Comparison of ENCODE assay signal across 26 cellular contexts in genomic region chr16:30677931-30678585, GRCh38. TPM values are rescaled to one million over a fixed set of nuclear protein-coding genes. Genes with fewer than 3 reads are reported as not detected.
A peak's percentile ranks its signal among the peaks of the same experiment; 100 is the strongest.
DNase-seq lines count a peak whose midpoint lies in the region; TF ChIP-seq lines count a peak whose summit lies in the region.
"Had no signal": no experiment of that assay in that cellular context is flagged by ENCODE, and none has a peak within 500 bp of the region (broad histone marks: within the 10 kb centered on the region; RNA-seq: fewer than 3 reads in every experiment).

No MANE protein-coding gene starts in this region.

- H3K23me2 ChIP-seq in H9 (ENCODE audit: insufficient read length, low read depth, low read length, poor library complexity, severe bottlenecking), result no peaks in the 10 kb centered on the region

- H3K9me3 Mint-ChIP-seq in H9 (peaks cover 5 to 29% of the 10 kb centered on the region in 2 experiments; a peak in 3 of 5 replicates), neural progenitor cell (no peaks in the 10 kb centered on the region)
- H3K9me3 Mint-ChIP-seq: activated naive CD8-positive, alpha-beta T cell treated with anti-CD3 and anti-CD28 coated beads, Interleukin-2, amount 50 U/mL, for 24 hours; naive thymus-derived CD8-positive, alpha-beta T cell; stimulated activated naive CD8-positive, alpha-beta T cell treated with anti-CD3 and anti-CD28 coated beads, Interleukin-15, Interleukin-2, amounts not matched to agents 100 ng/mL and 50 ng/mL, for 24 hours had no signal

- TF ChIP-seq CTCF in H9 (conservative IDR thresholded peaks at IDR 0.05) (no peak), dorsolateral prefrontal cortex (IDR thresholded peaks at IDR 0.05 in 54 of 56, conservative IDR thresholded peaks at IDR 0.05 in 2 of 56; ENCODE audit: low read depth in 1 of 56, partially characterized antibody in 56 of 56) (no peak), neural progenitor cell (IDR thresholded peaks at IDR 0.05) (no peak)

- H3K27me3 ChIP-seq in H9 (ENCODE audit: insufficient read depth, low read length), result peaks cover 73% of the 10 kb centered on the region
- no peaks in the 10 kb centered on the region for H3K27me3 ChIP-seq in dorsolateral prefrontal cortex
- H3K27me3 ChIP-seq in neural progenitor cell, result peaks cover 100% of the 10 kb centered on the region
- H3K27me3 ChIP-seq: body of pancreas, heart left ventricle, Peyer's patch, thyroid gland had no signal

- H3K4ac ChIP-seq in H9 (ENCODE audit: low read depth, low read length), result no peak overlapping the region

- H4K20me1 ChIP-seq in H9 (ENCODE audit: control insufficient read depth, insufficient read depth, insufficient read length) (peaks cover 2% of the 10 kb centered on the region), neural progenitor cell (ENCODE audit: low read depth) (no peaks in the 10 kb centered on the region)

- no peak overlapping the region for H2BK12ac ChIP-seq in H9 (ENCODE audit: insufficient read length, low read depth, low read length)

- H3K4me1 ChIP-seq in H9 (ENCODE audit: insufficient read depth, low read length) (no peaks in the 10 kb centered on the region), neural progenitor cell (peaks cover 10% of the 10 kb centered on the region)
- H3K4me1 ChIP-seq: body of pancreas, heart left ventricle, Peyer's patch, thyroid gland had no signal

- H3K9ac ChIP-seq in H9 (ENCODE audit: extremely low read depth, insufficient read length, low read length) (no peak overlapping the region), neural progenitor cell (no peak overlapping the region)

- no peaks in the 10 kb centered on the region for H3K36me3 ChIP-seq in neural progenitor cell
- H3K36me3 ChIP-seq: heart left ventricle, Peyer's patch, thyroid gland had no signal

- no peak overlapping the region for H2AFZ ChIP-seq in H9 (ENCODE audit: low read length)
- H2AFZ ChIP-seq in neural progenitor cell (replicated peaks), result no peak overlapping the region

- WGBS in H9 (ENCODE audit: extremely low coverage, insufficient read length, low lambda C conversion rate), result no CpG with 5 or more reads among the region's 11 CpGs

- H3K36me3 Mint-ChIP-seq in H9 (ENCODE audit: insufficient read depth in 1 of 3, low read depth in 3 of 3) (no peaks in the 10 kb centered on the region), neural progenitor cell (no peaks in the 10 kb centered on the region)
- H3K36me3 Mint-ChIP-seq: naive thymus-derived CD8-positive, alpha-beta T cell had no signal

- no peak overlapping the region for H4K5ac ChIP-seq in H9 (ENCODE audit: insufficient read length, low read depth, low read length)

- no peak overlapping the region for H3T11ph ChIP-seq in H9 (ENCODE audit: low read length)

- no peaks in the 10 kb centered on the region for H3K79me1 ChIP-seq in H9 (ENCODE audit: insufficient read depth, low read depth, low read length, poor library complexity, severe bottlenecking)

- peaks cover 97% of the 10 kb centered on the region for H3K27me3 Mint-ChIP-seq in H9 (ENCODE audit: low read depth)
- peaks cover 4% of the 10 kb centered on the region for H3K27me3 Mint-ChIP-seq in neural progenitor cell (ENCODE audit: insufficient read depth, low read depth)
- H3K27me3 Mint-ChIP-seq: activated CD4-positive, alpha-beta T cell treated with anti-CD3 and anti-CD28 coated beads for 36 hours; activated naive CD8-positive, alpha-beta T cell treated with anti-CD3 and anti-CD28 coated beads, Interleukin-2, amount 50 U/mL, for 24 hours; naive thymus-derived CD8-positive, alpha-beta T cell; stimulated activated naive CD8-positive, alpha-beta T cell treated with anti-CD3 and anti-CD28 coated beads, Interleukin-15, Interleukin-2, amounts not matched to agents 100 ng/mL and 50 ng/mL, for 24 hours had no signal

- no peak overlapping the region for H2BK5ac ChIP-seq in H9 (ENCODE audit: insufficient read length, low read length)

- H2BK20ac ChIP-seq in H9 (ENCODE audit: low read depth, low read length, poor library complexity, severe bottlenecking), result no peak overlapping the region

- H3K27ac ChIP-seq in H9 (ENCODE audit: insufficient read length, low read depth, low read length) (no peak overlapping the region), dorsolateral prefrontal cortex (peak overlapping the region in 33 of 59 donors; percentile 1 to 77 (median 51)), neural progenitor cell (no peak overlapping the region)
- H3K27ac ChIP-seq: body of pancreas, heart left ventricle, Peyer's patch, thyroid gland had no signal

- no peak overlapping the region for H4K91ac ChIP-seq in H9 (ENCODE audit: insufficient read length, low read depth, low read length)

- H3K9me3 ChIP-seq in H9 (ENCODE audit: control insufficient read depth, low read depth, low read length) (no peaks in the 10 kb centered on the region), neural progenitor cell (ENCODE audit: low read depth) (no peaks in the 10 kb centered on the region)
- H3K9me3 ChIP-seq: body of pancreas, heart left ventricle, Peyer's patch, thyroid gland had no signal

- H3K4me3 Mint-ChIP-seq in H9 (peak overlapping the region in 1 of 2 experiments; percentile 45; a peak in 2 of 5 replicates), neural progenitor cell (no peak overlapping the region)
- H3K4me3 Mint-ChIP-seq: activated CD4-positive, alpha-beta T cell treated with anti-CD3 and anti-CD28 coated beads for 36 hours; activated naive CD8-positive, alpha-beta T cell treated with anti-CD3 and anti-CD28 coated beads, Interleukin-2, amount 50 U/mL, for 24 hours; naive thymus-derived CD8-positive, alpha-beta T cell; stimulated activated naive CD8-positive, alpha-beta T cell treated with anti-CD3 and anti-CD28 coated beads, Interleukin-15, Interleukin-2, amounts not matched to agents 100 ng/mL and 50 ng/mL, for 24 hours had no signal

- H2AK5ac ChIP-seq in H9 (ENCODE audit: insufficient read length, low read length), result no peak overlapping the region

- H3K14ac ChIP-seq in H9 (ENCODE audit: insufficient read depth, low read length), result no peak overlapping the region

- no peaks in the 10 kb centered on the region for H3K79me2 ChIP-seq in H9 (ENCODE audit: insufficient read depth, low read length)
- H3K79me2 ChIP-seq in neural progenitor cell (ENCODE audit: low read depth), result no peaks in the 10 kb centered on the region

- no peak overlapping the region for H4K8ac ChIP-seq in H9 (replicated peaks; ENCODE audit: insufficient read length, low read depth, low read length)

- H2BK15ac ChIP-seq in H9 (ENCODE audit: low read depth, low read length), result no peak overlapping the region

- H3K23ac ChIP-seq in H9 (ENCODE audit: insufficient read length, low read depth, low read length), result no peak overlapping the region

- DNase-seq in H9 (peak; percentile 88), dorsolateral prefrontal cortex (no peak), neural progenitor cell (ENCODE audit: low spot score) (peak; percentile 24), nucleus accumbens (lab: John Stamatoyannopoulos, UW) (no peak), foreskin melanocyte (no peak), cortex of kidney (lab: John Stamatoyannopoulos, UW) (no peak)
- DNase-seq: ACHN; activated CD4-positive, alpha-beta T cell treated with anti-CD3 and anti-CD28 coated beads for 36 hours; activated CD8-positive, alpha-beta memory T cell treated with anti-CD3 and anti-CD28 coated beads for 24 hours; activated gamma-delta T cell treated with Interleukin-2 at 50 U/mL for 16 hours; activated naive CD8-positive, alpha-beta T cell treated with anti-CD3 and anti-CD28 coated beads, Interleukin-2, amount 50 U/mL, for 24 hours; activated T-cell treated with anti-CD3 and anti-CD28 coated beads, Interleukin-2, amount 50 U/mL, for 1 hour; body of pancreas; cerebellar nuclear complex; COR-L47; DMS79; midbrain; MV-4-11; naive thymus-derived CD8-positive, alpha-beta T cell; NCI-H1694 treated with DMSO at 0.1 percent for 48 hours; NCI-H2171 treated with DMSO at 0.1 percent for 48 hours; NCI-H524; Peyer's patch; thyroid gland had no signal

- H3K4me2 ChIP-seq in H9 (ENCODE audit: insufficient read depth, insufficient read length, low read length) (no peak overlapping the region), neural progenitor cell (peak overlapping the region; percentile 50)

- peaks cover 17% of the 10 kb centered on the region for H3F3A ChIP-seq in neural progenitor cell (ENCODE audit: low read depth)

- H3K18ac ChIP-seq in H9 (ENCODE audit: insufficient read length, low read depth, low read length), result no peak overlapping the region

- H2BK120ac ChIP-seq in H9 (ENCODE audit: low read depth, low read length, poor library complexity, severe bottlenecking), result no peak overlapping the region

- H3K4me3 ChIP-seq in dorsolateral prefrontal cortex (no peak overlapping the region), neural progenitor cell (no peak overlapping the region)
- H3K4me3 ChIP-seq: body of pancreas, heart left ventricle, Peyer's patch, thyroid gland had no signal

- no peak overlapping the region for H3K56ac ChIP-seq in H9 (ENCODE audit: insufficient read length, low read depth, low read length)

- H3K4me1 Mint-ChIP-seq in H9 (peaks cover 7 to 9% of the 10 kb centered on the region in 2 experiments), neural progenitor cell (peaks cover 10% of the 10 kb centered on the region)
- H3K4me1 Mint-ChIP-seq: activated CD4-positive, alpha-beta T cell treated with anti-CD3 and anti-CD28 coated beads for 36 hours; activated naive CD8-positive, alpha-beta T cell treated with anti-CD3 and anti-CD28 coated beads, Interleukin-2, amount 50 U/mL, for 24 hours; naive thymus-derived CD8-positive, alpha-beta T cell had no signal

- intact Hi-C loops in dorsolateral prefrontal cortex (cut with DNase I), result no loop called here

- H3K27ac Mint-ChIP-seq in H9, result 0 out of 7 replicates have a peak overlapping the region, but pooled peaks of 1 of the 3 experiments have one; percentile 35
- H3K27ac Mint-ChIP-seq in neural progenitor cell, result no peak overlapping the region
- H3K27ac Mint-ChIP-seq: activated CD4-positive, alpha-beta T cell treated with anti-CD3 and anti-CD28 coated beads for 36 hours; activated naive CD8-positive, alpha-beta T cell treated with anti-CD3 and anti-CD28 coated beads, Interleukin-2, amount 50 U/mL, for 24 hours; naive thymus-derived CD8-positive, alpha-beta T cell; stimulated activated naive CD8-positive, alpha-beta T cell treated with anti-CD3 and anti-CD28 coated beads, Interleukin-15, Interleukin-2, amounts not matched to agents 100 ng/mL and 50 ng/mL, for 24 hours had no signal

RNA-seq across cellular contexts. Expression of gene FBRS, which starts 19.8 kb away (rescaled TPM):
- total RNA-seq in H9 (2021), result 12.6 and 16.8 TPM in 2 replicates
- total RNA-seq in dorsolateral prefrontal cortex, result 10 to 100 TPM; 39.8 to 86.3 (median 56.3) TPM
- total RNA-seq in neural progenitor cell (ENCODE audit: low replicate concordance), result 3.6 and 20.5 TPM in 2 replicates

RNA-seq across cellular contexts. Expression of gene SRCAP, which starts 20.9 kb away (rescaled TPM):
- total RNA-seq in H9 (2021), result 63.1 and 65.5 TPM in 2 replicates
- 10 to 100 TPM; 46.5 to 90.4 (median 65.6) TPM for total RNA-seq in dorsolateral prefrontal cortex
- 4.6 and 8.8 TPM in 2 replicates for total RNA-seq in neural progenitor cell (ENCODE audit: low replicate concordance)

RNA-seq across cellular contexts. Expression of gene PRR14, which starts 27.3 kb away (rescaled TPM):
- total RNA-seq in H9 (2021), result 11.6 and 13.6 TPM in 2 replicates
- total RNA-seq in dorsolateral prefrontal cortex, result 10 to 100 TPM; 23.4 to 64.9 (median 40.0) TPM
- total RNA-seq in neural progenitor cell (ENCODE audit: low replicate concordance), result 3.5 and 14.6 TPM in 2 replicates

Comparison
In these comparisons a context has a peak if more than half of its experiments do, and no peak if none do; other contexts are left out.
1. DNase-seq: peak in H9 (single experiment) and neural progenitor cell (single experiment); none in dorsolateral prefrontal cortex (0 of 10), nucleus accumbens (0 of 56), foreskin melanocyte (single experiment) and cortex of kidney (single experiment).
2. H3K27ac ChIP-seq: peak in dorsolateral prefrontal cortex (33 of 59); none in H9 (single experiment) and neural progenitor cell (single experiment).